11 cellular contexts compared by ENCODE assay signal in the genomic region with DNA sequence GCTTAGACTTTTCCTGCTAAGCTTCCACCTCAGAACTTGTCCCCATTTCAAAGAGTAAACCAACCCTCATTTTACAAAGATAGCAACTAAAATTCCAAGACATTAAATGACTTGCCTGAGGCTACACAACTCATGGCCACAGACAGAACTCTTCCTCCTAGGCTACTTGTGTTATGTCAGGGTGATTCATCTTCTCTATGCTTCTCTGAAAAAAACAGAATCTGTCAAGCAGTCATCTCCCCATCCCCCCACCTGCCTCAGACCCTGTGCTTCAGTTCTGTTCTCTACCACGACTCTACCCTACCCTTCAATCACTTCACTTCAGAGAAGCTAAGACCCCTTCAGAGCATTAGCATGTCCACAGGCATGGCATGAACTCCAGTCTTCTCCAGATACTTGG.
DNase-seq lines count a peak whose midpoint lies in the region; ATAC-seq and TF ChIP-seq lines count a peak whose summit lies in the region.
"Had no signal": no experiment of that assay in that cellular context is flagged by ENCODE, and none has a peak within 500 bp of the region (broad histone marks: within the 10 kb centered on the region; RNA-seq: fewer than 3 reads in every experiment).

No MANE protein-coding gene starts in this region.

- peak overlapping the region; percentile 51 for H3K27ac Mint-ChIP-seq in stimulated activated effector memory CD8-positive, alpha-beta T cell treated with anti-CD3 and anti-CD28 coated beads, Interleukin-12 subunit alpha, Interleukin-12 subunit beta, amount 100 ng/mL, for 72 hours

- peak; percentile 56 for DNase-seq in activated CD8-positive, alpha-beta memory T cell treated with anti-CD3 and anti-CD28 coated beads, Interleukin-2, amount 50 U/mL, for 4 hours
- no peak for DNase-seq in activated CD8-positive, alpha-beta memory T cell treated with anti-CD3 and anti-CD28 coated beads for 24 hours
- DNase-seq in activated CD4-positive, alpha-beta T cell treated with anti-CD3 and anti-CD28 coated beads for 4 hours: peak; percentile 48 to 63
- DNase-seq in fibroblast of mammary gland (ENCODE audit: low read depth): peak; percentile 25
- DNase-seq in stimulated activated effector memory CD8-positive, alpha-beta T cell treated with anti-CD3 and anti-CD28 coated beads, Interleukin-12 subunit alpha, Interleukin-12 subunit beta, amount 100 ng/mL, for 72 hours (ENCODE audit: low spot score in 2 of 2): no peak
- DNase-seq in effector CD4-positive, alpha-beta T cell: no peak
- no peak for DNase-seq in SW 1271 (lab: John Stamatoyannopoulos, UW)
- DNase-seq: H7, heart left ventricle, NCI-H2227 treated with DMSO at 0.1 percent for 48 hours had no signal

- TF ChIP-seq CTCF in fibroblast of mammary gland (conservative IDR thresholded peaks at IDR 0.05; ENCODE audit: control insufficient read depth, insufficient read depth, low read depth, low read length): no peak

- peak overlapping the region; percentile 18 for H3K4me3 Mint-ChIP-seq in stimulated activated effector memory CD8-positive, alpha-beta T cell treated with anti-CD3 and anti-CD28 coated beads, Interleukin-12 subunit alpha, Interleukin-12 subunit beta, amount 100 ng/mL, for 72 hours

- H3K4me3 ChIP-seq in fibroblast of mammary gland (ENCODE audit: control insufficient read depth, low read depth, low read length): no peak overlapping the region
- H3K4me3 ChIP-seq: heart left ventricle had no signal

- H3K36me3 Mint-ChIP-seq in stimulated activated effector memory CD8-positive, alpha-beta T cell treated with anti-CD3 and anti-CD28 coated beads, Interleukin-12 subunit alpha, Interleukin-12 subunit beta, amount 100 ng/mL, for 72 hours: no peaks in the 10 kb centered on the region

- ATAC-seq in stimulated activated effector memory CD8-positive, alpha-beta T cell treated with anti-CD3 and anti-CD28 coated beads, Interleukin-12 subunit alpha, Interleukin-12 subunit beta, amount 100 ng/mL, for 72 hours: peak; percentile 60
- ATAC-seq in HG03571 (IDR thresholded peaks at IDR 0.05; ENCODE audit: unreplicated experiment): no peak

- H3K4me1 Mint-ChIP-seq in stimulated activated effector memory CD8-positive, alpha-beta T cell treated with anti-CD3 and anti-CD28 coated beads, Interleukin-12 subunit alpha, Interleukin-12 subunit beta, amount 100 ng/mL, for 72 hours: peaks cover 64% of the 10 kb centered on the region

- H3K9me3 Mint-ChIP-seq in stimulated activated effector memory CD8-positive, alpha-beta T cell treated with anti-CD3 and anti-CD28 coated beads, Interleukin-12 subunit alpha, Interleukin-12 subunit beta, amount 100 ng/mL, for 72 hours: peaks cover 3% of the 10 kb centered on the region

Comparison
In these comparisons a context has a peak if more than half of its experiments do, and no peak if none do; other contexts are left out.
1. DNase-seq: peak in activated CD8-positive, alpha-beta memory T cell treated with anti-CD3 and anti-CD28 coated beads, Interleukin-2, amount 50 U/mL, for 4 hours (single experiment), activated CD4-positive, alpha-beta T cell treated with anti-CD3 and anti-CD28 coated beads for 4 hours (2 of 2) and fibroblast of mammary gland (single experiment); none in activated CD8-positive, alpha-beta memory T cell treated with anti-CD3 and anti-CD28 coated beads for 24 hours (single experiment), stimulated activated effector memory CD8-positive, alpha-beta T cell treated with anti-CD3 and anti-CD28 coated beads, Interleukin-12 subunit alpha, Interleukin-12 subunit beta, amount 100 ng/mL, for 72 hours (0 of 2), effector CD4-positive, alpha-beta T cell (single experiment) and SW 1271 (0 of 2).